Comparison of ENCODE assay signal across 8 cellular contexts in genomic region chr15:84600687-84601554, GRCh38. TPM values are rescaled to one million over a fixed set of nuclear protein-coding genes. Genes with fewer than 3 reads are reported as not detected.
DNase-seq lines count a peak whose midpoint lies in the region; ATAC-seq and TF ChIP-seq lines count a peak whose summit lies in the region.

ZSCAN2 (plus strand) TSS chr15:84601009; CDS start chr15:84603928, 2,919 bp downstream.

- peaks cover 4 to 46% of the 10 kb centered on the region in 2 donors for H3K4me1 ChIP-seq in left lung

- H3K27me3 ChIP-seq in left lung: no peaks in the 10 kb centered on the region

- peaks cover 34% of the 10 kb centered on the region for H3K36me3 Mint-ChIP-seq in dendritic cell treated with granulocyte-macrophage colony-stimulating factor and Interleukin-4, amounts not matched to agents 40 ng/mL and 50 ng/mL, for 4 days (ENCODE audit: low read depth)

- H3K27ac ChIP-seq in left lung: peak within 1 kb of the TSS; percentile 61 to 68

- ATAC-seq in GM19372 (IDR thresholded peaks at IDR 0.05; ENCODE audit: low read depth, unreplicated experiment): peak; percentile 92
- ATAC-seq in HG03521 (IDR thresholded peaks at IDR 0.05; ENCODE audit: unreplicated experiment): peak; percentile 94
- peak; percentile 99 for ATAC-seq in left lung

- no peaks in the 10 kb centered on the region for H3K9me3 Mint-ChIP-seq in dendritic cell treated with granulocyte-macrophage colony-stimulating factor and Interleukin-4, amounts not matched to agents 40 ng/mL and 50 ng/mL, for 4 days

- no peak for TF ChIP-seq CTCF in left lung (IDR thresholded peaks at IDR 0.05)

- H3K27me3 Mint-ChIP-seq in dendritic cell treated with granulocyte-macrophage colony-stimulating factor and Interleukin-4, amounts not matched to agents 40 ng/mL and 50 ng/mL, for 4 days: no peaks in the 10 kb centered on the region

- H3K36me3 ChIP-seq in left lung: peaks cover 0 to 9% of the 10 kb centered on the region in 2 donors

- DNase-seq in C1 segment of cervical spinal cord (lab: John Stamatoyannopoulos, UW) (peak; percentile 69 to 96 (median 92)), NCI-H69 (lab: John Stamatoyannopoulos, UW) (peak; percentile 93), left lung (peak; percentile 96 to 99)
- DNase-seq in activated CD4-positive, alpha-beta T cell treated with anti-CD3 and anti-CD28 coated beads, Interleukin-2, amount 50 U/mL, for 24 hours (ENCODE audit: low read depth in 1 of 2, low spot score in 1 of 2): peak; percentile 85 to 93
- DNase-seq in stimulated activated CD4-positive, alpha-beta T cell treated with anti-CD3 and anti-CD28 coated beads, Interleukin-2, amount 100 ng/mL, for 4 hours (ENCODE audit: low read depth): peak; percentile 90

- peak within 1 kb of the TSS; percentile 97 for H3K4me3 Mint-ChIP-seq in dendritic cell treated with granulocyte-macrophage colony-stimulating factor and Interleukin-4, amounts not matched to agents 40 ng/mL and 50 ng/mL, for 4 days

- H3K4me1 Mint-ChIP-seq in dendritic cell treated with granulocyte-macrophage colony-stimulating factor and Interleukin-4, amounts not matched to agents 40 ng/mL and 50 ng/mL, for 4 days (ENCODE audit: low read depth): peaks cover 67% of the 10 kb centered on the region

- intact Hi-C loops in dendritic cell treated with granulocyte-macrophage colony-stimulating factor and Interleukin-4, amounts not matched to agents 40 ng/mL and 50 ng/mL, for 4 days (cut with micrococcal nuclease): loop anchor here (1.0 kb wide), 2 partner anchors 30 to 115 kb away; partner anchors contain the start of gene SEC11A
- intact Hi-C loops in left lung (cut with DNase I): no loop called here

- peak within 1 kb of the TSS; percentile 91 for H3K27ac Mint-ChIP-seq in dendritic cell treated with granulocyte-macrophage colony-stimulating factor and Interleukin-4, amounts not matched to agents 40 ng/mL and 50 ng/mL, for 4 days

- H3K4me3 ChIP-seq in left lung: peak within 1 kb of the TSS; percentile 92 to 99

- H3K9me3 ChIP-seq in left lung: no peaks in the 10 kb centered on the region

RNA-seq across cellular contexts. Expression of gene ZSCAN2, which starts in this region (rescaled TPM):
- 1 to 10 TPM; 5.8 to 7.6 TPM for total RNA-seq in left lung

Comparison
In these comparisons a context has a peak if more than half of its experiments do, and no peak if none do; other contexts are left out.
1. Peak in every context shown above with its lines: DNase-seq, ATAC-seq, H3K4me3 ChIP-seq and H3K27ac ChIP-seq.